22 cellular contexts compared by ENCODE assay signal in the genomic region with DNA sequence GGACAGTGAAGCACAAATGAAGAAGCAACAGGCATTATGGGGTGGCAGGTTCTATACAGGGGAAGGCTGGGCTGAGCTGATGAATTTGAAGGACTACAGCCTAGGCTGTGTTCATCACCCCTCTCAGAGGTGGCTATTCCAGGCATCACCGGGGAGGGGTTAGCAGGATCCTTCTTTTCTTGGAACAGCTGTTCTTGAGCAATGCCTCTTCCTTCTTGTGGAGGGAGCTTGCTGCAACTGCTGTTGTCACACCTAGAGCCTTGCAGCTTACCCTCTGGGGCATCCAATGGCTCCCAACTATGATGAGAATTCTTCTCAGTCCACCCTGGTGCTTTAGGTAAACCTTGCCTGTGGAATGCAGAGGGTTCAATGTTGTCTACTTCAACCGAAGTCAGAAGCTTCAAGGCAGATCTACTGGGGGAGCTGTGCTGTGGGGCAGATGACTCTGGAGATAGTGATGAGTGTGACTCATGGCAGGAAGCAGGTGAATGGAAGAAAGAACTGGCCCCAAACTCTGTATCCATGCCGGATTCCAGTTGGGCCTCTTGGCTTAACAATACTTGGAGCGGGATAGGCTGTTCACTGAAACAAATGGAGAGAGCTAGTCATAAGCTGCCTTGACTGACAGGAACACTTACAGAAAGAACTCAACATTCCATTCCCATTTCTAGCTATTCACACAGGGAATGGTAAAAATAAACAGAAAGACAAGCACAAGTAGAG. TPM values are rescaled to one million over a fixed set of nuclear protein-coding genes. Genes with fewer than 3 reads are reported as not detected.
DNase-seq lines count a peak whose midpoint lies in the region; ATAC-seq and TF ChIP-seq lines count a peak whose summit lies in the region.
"Had no signal": no experiment of that assay in that cellular context is flagged by ENCODE, and none has a peak within 500 bp of the region (broad histone marks: within the 10 kb centered on the region; RNA-seq: fewer than 3 reads in every experiment).

No MANE protein-coding gene starts in this region.

- H3K27ac ChIP-seq in mesendoderm (ENCODE audit: low read depth, low read length), result no peak overlapping the region
- H3K27ac ChIP-seq in adrenal gland, result no peak overlapping the region
- H3K27ac ChIP-seq: neural progenitor cell, right atrium auricular region, SJSA1 had no signal

- H3K36me3 Mint-ChIP-seq in Caco-2 (ENCODE audit: insufficient read depth, unreplicated experiment), result peaks cover 10% of the 10 kb centered on the region
- H3K36me3 Mint-ChIP-seq: activated naive CD8-positive, alpha-beta T cell treated with anti-CD3 and anti-CD28 coated beads for 36 hours had no signal

- BruUV-seq in Caco-2 (replicated peaks; lab: Mats Ljungman, UMichigan), result no TSS peak

- peak overlapping the region; percentile 1 for H3K27ac Mint-ChIP-seq in Caco-2 (ENCODE audit: unreplicated experiment)
- H3K27ac Mint-ChIP-seq: activated naive CD8-positive, alpha-beta T cell treated with anti-CD3 and anti-CD28 coated beads for 36 hours; H9; neural progenitor cell had no signal

- H3K4ac ChIP-seq in mesendoderm (ENCODE audit: low read depth, low read length), result no peak overlapping the region

- no peaks in the 10 kb centered on the region for H3K79me2 ChIP-seq in mesendoderm (ENCODE audit: control insufficient read depth, insufficient read depth, low read length)

- H3K27me3 Mint-ChIP-seq in Caco-2 (ENCODE audit: insufficient read depth, unreplicated experiment), result no peaks in the 10 kb centered on the region
- H3K27me3 Mint-ChIP-seq: activated naive CD8-positive, alpha-beta T cell treated with anti-CD3 and anti-CD28 coated beads for 36 hours; central memory CD8-positive, alpha-beta T cell had no signal

- H3K9me3 Mint-ChIP-seq in Caco-2 (ENCODE audit: unreplicated experiment), result no peaks in the 10 kb centered on the region
- H3K9me3 Mint-ChIP-seq: activated naive CD8-positive, alpha-beta T cell treated with anti-CD3 and anti-CD28 coated beads for 36 hours; central memory CD8-positive, alpha-beta T cell; H9; neural progenitor cell had no signal

- intact Hi-C loops in Caco-2 (cut with micrococcal nuclease; ENCODE audit: unreplicated experiment) (no loop called here), adrenal gland (cut with DNase I) (no loop called here)

- no peak overlapping the region for H3K4me3 Mint-ChIP-seq in Caco-2 (ENCODE audit: unreplicated experiment)
- H3K4me3 Mint-ChIP-seq: activated naive CD8-positive, alpha-beta T cell treated with anti-CD3 and anti-CD28 coated beads for 36 hours; central memory CD8-positive, alpha-beta T cell; H9; neural progenitor cell had no signal

- H4K8ac ChIP-seq in mesendoderm (ENCODE audit: low read depth, low read length), result no peak overlapping the region

- WGBS in mesendoderm (ENCODE audit: extremely low coverage, insufficient coverage, low lambda C conversion rate), result no CpG with 5 or more reads among the region's 4 CpGs
- 91 to 98% (median 94%) methylated on average over 3 to 4 of the region's 4 CpGs for WGBS in adrenal gland, 4 donors

- H3K56ac ChIP-seq in mesendoderm (ENCODE audit: low read length), result no peak overlapping the region

- H3K9ac ChIP-seq in mesendoderm (ENCODE audit: low read length), result no peak overlapping the region
- H3K9ac ChIP-seq: neural progenitor cell had no signal

- no peak overlapping the region for H2BK15ac ChIP-seq in mesendoderm (replicated peaks; ENCODE audit: low read depth)

- H3K9me3 ChIP-seq in Caco-2 (no peaks in the 10 kb centered on the region), adrenal gland (replicated peaks in 1 of 3) (no peaks in the 10 kb centered on the region)
- H3K9me3 ChIP-seq: right atrium auricular region, SJSA1 had no signal

- no peak overlapping the region for H2AK5ac ChIP-seq in mesendoderm (ENCODE audit: low read length)

- H3K4me3 ChIP-seq in Caco-2 (ENCODE audit: low read depth, low read length), result no peak overlapping the region
- H3K4me3 ChIP-seq in mesendoderm (ENCODE audit: low read length), result no peak overlapping the region
- no peak overlapping the region for H3K4me3 ChIP-seq in adrenal gland
- H3K4me3 ChIP-seq: lung, neural progenitor cell, right atrium auricular region, SJSA1 had no signal

- POLR2A ChIA-PET in Caco-2 (lab: Charles Lee), result interaction anchor here (1.0 kb wide), 1 partner anchor 22 kb away, joined by 14 read pairs; the partner anchor contains the start of gene PPP3CB

- H3K79me1 ChIP-seq in mesendoderm (ENCODE audit: low read length), result no peaks in the 10 kb centered on the region

- H3K18ac ChIP-seq in mesendoderm (ENCODE audit: low read length), result no peak overlapping the region

- no peak overlapping the region for H4K5ac ChIP-seq in mesendoderm (ENCODE audit: low read length)

- no peaks in the 10 kb centered on the region for H3K27me3 ChIP-seq in Caco-2 (replicated peaks; ENCODE audit: control insufficient read depth, insufficient read depth, low read length)
- no peaks in the 10 kb centered on the region for H3K27me3 ChIP-seq in mesendoderm (ENCODE audit: insufficient read depth, low read length, poor library complexity)
- no peaks in the 10 kb centered on the region for H3K27me3 ChIP-seq in adrenal gland
- H3K27me3 ChIP-seq: neural progenitor cell, right atrium auricular region, SJSA1 had no signal

- TF ChIP-seq CTCF in Caco-2 (IDR thresholded peaks at IDR 0.05; ENCODE audit: insufficient read depth in 1 of 2, low read depth in 1 of 2, low read length in 1 of 2, severe bottlenecking in 1 of 2, unreplicated experiment in 1 of 2) (no peak), adrenal gland (IDR thresholded peaks at IDR 0.05) (no peak)

- no peak for ATAC-seq in GM19351 (IDR thresholded peaks at IDR 0.05; ENCODE audit: unreplicated experiment)

- H3K4me1 ChIP-seq in Caco-2 (0 out of 2 replicates have a peak, but pooled peaks cover 3% of the 10 kb centered on the region), mesendoderm (ENCODE audit: control insufficient read depth, low read depth, low read length) (no peaks in the 10 kb centered on the region), adrenal gland (replicated peaks in 1 of 2) (no peaks in the 10 kb centered on the region)
- H3K4me1 ChIP-seq: neural progenitor cell, right atrium auricular region had no signal

- DNase-seq in Caco-2 (peak in 1 of 2 experiments; percentile 29), LHCN-M2 (ENCODE audit: low read depth) (peak; percentile 89), dermis microvascular lymphatic vessel endothelial cell (ENCODE audit: low read depth in 2 of 2) (peak; percentile 21 to 72), mesendoderm (peak; percentile 62), hypothalamus (lab: John Stamatoyannopoulos, UW) (no peak), adrenal gland (no peak)
- DNase-seq in activated naive CD4-positive, alpha-beta T cell treated with anti-CD3 and anti-CD28 coated beads, Interleukin-2, amount 50 U/mL, for 16 hours, result no peak
- DNase-seq: activated CD4-positive, alpha-beta T cell treated with anti-CD3 and anti-CD28 coated beads for 48 hours; activated naive CD8-positive, alpha-beta T cell treated with anti-CD3 and anti-CD28 coated beads for 36 hours; COR-L47; effector memory CD4-positive, alpha-beta T cell; H9; NCI-H187; NCI-H510A; stimulated activated CD4-positive, alpha-beta T cell treated with anti-CD3 and anti-CD28 coated beads, Interleukin-1b, Interleukin-23, amount 100 ng/mL, for 48 hours; T-helper 9 cell had no signal

- no peak overlapping the region for H3K23ac ChIP-seq in mesendoderm (ENCODE audit: low read length)

- H2BK5ac ChIP-seq in mesendoderm (ENCODE audit: low read length), result no peak overlapping the region

- CTCF ChIA-PET in Caco-2 (lab: Charles Lee), result interaction anchor here (1.5 kb wide), 1 partner anchor 12 kb away, joined by 11 read pairs; no protein-coding TSS in a partner anchor

- peaks cover 4% of the 10 kb centered on the region; the same call in 1 of the 2 replicates for H3K36me3 ChIP-seq in Caco-2 (ENCODE audit: control insufficient read depth, insufficient read depth, low read length)
- H3K36me3 ChIP-seq in mesendoderm (ENCODE audit: control insufficient read depth, insufficient read depth, low read length), result peaks cover 15% of the 10 kb centered on the region
- H3K36me3 ChIP-seq in adrenal gland (replicated peaks in 1 of 2), result peaks cover 0 to 17% of the 10 kb centered on the region in 2 donors

- H2BK120ac ChIP-seq in mesendoderm (ENCODE audit: low read depth, low read length), result no peak overlapping the region

- no peak overlapping the region for H3K4me2 ChIP-seq in mesendoderm (ENCODE audit: low read length)
- H3K4me2 ChIP-seq: neural progenitor cell had no signal

- peaks cover 8% of the 10 kb centered on the region for H3K4me1 Mint-ChIP-seq in Caco-2 (ENCODE audit: low read depth, unreplicated experiment)
- H3K4me1 Mint-ChIP-seq: activated naive CD8-positive, alpha-beta T cell treated with anti-CD3 and anti-CD28 coated beads for 36 hours; central memory CD8-positive, alpha-beta T cell; H9; neural progenitor cell had no signal

- no peak for TF ChIP-seq POLR2A in adrenal gland (IDR thresholded peaks at IDR 0.05)

RNA-seq across cellular contexts. Expression of gene PPP3CB, which starts 21.5 kb away (rescaled TPM):
- total RNA-seq in Caco-2 (2022) (41.5 and 44.5 TPM in 2 replicates), LHCN-M2 (2014; rRNA removed) (23.3 and 35.7 TPM in 2 replicates), dermis microvascular lymphatic vessel endothelial cell (7.2 and 11.4 TPM in 2 replicates), adrenal gland (10 to 100 TPM; 26.7 to 59.0 (median 50.4) TPM)
- 36.5 TPM for polyA plus RNA-seq in LHCN-M2 (2012)
- 31.6 TPM for polyA plus RNA-seq in mesendoderm (2013, experiment 1 of 2)
- polyA plus RNA-seq in mesendoderm (2013, experiment 2 of 2), result 31.3 TPM
- 10 to 100 TPM; 28.9 to 60.6 (median 36.3) TPM for polyA plus RNA-seq in adrenal gland

Comparison
In these comparisons a context has a peak if more than half of its experiments do, and no peak if none do; other contexts are left out.
1. DNase-seq: peak in LHCN-M2 (single experiment), dermis microvascular lymphatic vessel endothelial cell (2 of 2) and mesendoderm (single experiment); none in hypothalamus (0 of 51), adrenal gland (0 of 7) and activated naive CD4-positive, alpha-beta T cell treated with anti-CD3 and anti-CD28 coated beads, Interleukin-2, amount 50 U/mL, for 16 hours (single experiment).